ENCODE assay signal across 1 cellular context in the genomic region with DNA sequence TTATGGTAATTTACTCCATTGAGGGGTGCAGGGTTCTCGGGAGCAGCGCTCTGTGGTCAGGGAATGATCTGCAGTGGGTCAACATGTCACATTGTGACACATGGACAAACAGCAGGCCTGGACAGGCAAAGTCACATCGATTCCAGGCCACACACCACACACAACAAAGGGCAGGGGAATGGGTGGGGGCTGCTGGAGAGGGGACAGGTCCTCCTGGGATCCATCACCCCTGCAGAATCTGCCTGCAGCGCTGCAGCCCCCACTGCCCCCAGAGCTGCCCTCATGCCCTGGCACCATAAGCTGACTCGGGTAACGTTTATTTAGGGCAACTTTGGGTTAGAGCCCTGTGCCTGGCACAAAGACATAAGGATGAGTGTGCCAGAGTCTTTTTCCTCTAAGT.
A peak's percentile ranks its signal among the peaks of the same experiment; 100 is the strongest.
TF ChIP-seq lines count a peak whose summit lies in the region.

No MANE protein-coding gene starts in this region.

TF ChIP-seq in HepG2, 621 proteins besides CTCF, POLR2A, EP300 and RAD21 (continued from another document):
- TF ChIP-seq MLX (CRISPR knock-in tag; IDR thresholded peaks at IDR 0.05) (peak; percentile 25; the same call in 1 of the 2 replicates), PATZ1 (CRISPR knock-in tag; IDR thresholded peaks at IDR 0.05) (peak; percentile 37; the same call in 1 of the 2 replicates), MYC (CRISPR knock-in tag; IDR thresholded peaks at IDR 0.05; ENCODE audit: borderline replicate concordance) (peak; percentile 44; the same call in 1 of the 2 replicates), ZNF343 (CRISPR knock-in tag; IDR thresholded peaks at IDR 0.05) (0 out of 2 replicates have a peak, but pooled peaks have one; percentile 59), POGZ (CRISPR knock-in tag; IDR thresholded peaks at IDR 0.05) (no peak), WIZ (CRISPR knock-in tag; IDR thresholded peaks at IDR 0.05) (no peak), SRSF9 (IDR thresholded peaks at IDR 0.05; ENCODE audit: borderline replicate concordance, insufficient read depth, low read depth, low read length, poor library complexity, severe bottlenecking) (no peak), SALL1 (CRISPR knock-in tag; IDR thresholded peaks at IDR 0.05) (peak; percentile 62), RFX5 (IDR thresholded peaks at IDR 0.05; ENCODE audit: low read depth, low read length) (no peak), ZNF710 (CRISPR knock-in tag; IDR thresholded peaks at IDR 0.05; ENCODE audit: borderline replicate concordance) (0 out of 2 replicates have a peak, but pooled peaks have one; percentile 30), ZFY (CRISPR knock-in tag; IDR thresholded peaks at IDR 0.05) (peak; percentile 37; the same call in 1 of the 2 replicates), ZNF124 (CRISPR knock-in tag; IDR thresholded peaks at IDR 0.05) (no peak), ZNF557 (CRISPR knock-in tag; IDR thresholded peaks at IDR 0.05) (no peak), KDM5A (IDR thresholded peaks at IDR 0.05; ENCODE audit: borderline replicate concordance, low read length) (no peak), HOXA3 (CRISPR knock-in tag; IDR thresholded peaks at IDR 0.05) (peak; percentile 21; the same call in 1 of the 2 replicates), CCAR2 (optimal IDR thresholded peaks at IDR 0.05; ENCODE audit: low read depth, low read length) (no peak), FOXA1 (IDR thresholded peaks at IDR 0.05) (no peak), FOXA1 (CRISPR knock-in tag; IDR thresholded peaks at IDR 0.05) (peak; percentile 80), ONECUT2 (CRISPR knock-in tag; IDR thresholded peaks at IDR 0.05) (no peak), ZNF460 (CRISPR knock-in tag; IDR thresholded peaks at IDR 0.05; ENCODE audit: borderline replicate concordance) (no peak), ZBTB38 (CRISPR knock-in tag; IDR thresholded peaks at IDR 0.05) (peak; percentile 21; the same call in 1 of the 2 replicates), CEBPB (IDR thresholded peaks at IDR 0.05; ENCODE audit: borderline replicate concordance, low read depth, low read length) (peak; percentile 34; the same call in 1 of the 2 replicates), ZNF280B (CRISPR knock-in tag; IDR thresholded peaks at IDR 0.05; ENCODE audit: borderline replicate concordance) (no peak), SOX6 (IDR thresholded peaks at IDR 0.05) (no peak), SOX6 (CRISPR knock-in tag; IDR thresholded peaks at IDR 0.05) (peak; percentile 47), ZNF430 (CRISPR knock-in tag; IDR thresholded peaks at IDR 0.05) (0 out of 2 replicates have a peak, but pooled peaks have one; percentile 19), MAFF (IDR thresholded peaks at IDR 0.05; ENCODE audit: low read depth, low read length) (no peak), CREM (IDR thresholded peaks at IDR 0.05) (no peak), CREM (CRISPR knock-in tag; IDR thresholded peaks at IDR 0.05) (no peak), FOXC1 (CRISPR knock-in tag; IDR thresholded peaks at IDR 0.05; ENCODE audit: borderline replicate concordance) (no peak), ZBTB7A (CRISPR knock-in tag; IDR thresholded peaks at IDR 0.05) (0 out of 2 replicates have a peak, but pooled peaks have one; percentile 66), PHF5A (CRISPR knock-in tag; IDR thresholded peaks at IDR 0.05; ENCODE audit: low read depth, unreplicated experiment) (no peak)
